Comparison of ENCODE assay signal across 8 cellular contexts in genomic region chr13:30607908-30608307, GRCh38. TPM values are rescaled to one million over a fixed set of nuclear protein-coding genes. Genes with fewer than 3 reads are reported as not detected.
A peak's percentile ranks its signal among the peaks of the same experiment; 100 is the strongest.
DNase-seq lines count a peak whose midpoint lies in the region; ATAC-seq and TF ChIP-seq lines count a peak whose summit lies in the region.

No MANE protein-coding gene starts in this region.

- peaks cover 0 to 12% (median 7%) of the 10 kb centered on the region in 4 donors for H3K4me1 ChIP-seq in esophagus muscularis mucosa

- H3K27me3 ChIP-seq in WERI-Rb-1 (ENCODE audit: insufficient read depth, low read depth, severe bottlenecking), result no peaks in the 10 kb centered on the region
- no peaks in the 10 kb centered on the region for H3K27me3 ChIP-seq in esophagus muscularis mucosa
- H3K27me3 ChIP-seq in dorsolateral prefrontal cortex, result no peaks in the 10 kb centered on the region

- no peaks in the 10 kb centered on the region for H3K9me3 ChIP-seq in WERI-Rb-1 (ENCODE audit: severe bottlenecking)
- no peaks in the 10 kb centered on the region for H3K9me3 ChIP-seq in esophagus muscularis mucosa

- TF ChIP-seq POLR2A in esophagus muscularis mucosa (IDR thresholded peaks at IDR 0.05; ENCODE audit: low read depth), result no peak

- DNase-seq in GM10248 (ENCODE audit: extremely low spot score), result peak; percentile 80
- DNase-seq in MV-4-11 (lab: John Stamatoyannopoulos, UW), result peak; percentile 22
- DNase-seq in activated T-cell treated with anti-CD3 and anti-CD28 coated beads, Interleukin-2, amount 50 U/mL, for 1 hour, result peak; percentile 41
- DNase-seq in stimulated activated CD4-positive, alpha-beta T cell treated with anti-CD3 and anti-CD28 coated beads, Interleukin-4, amount 100 ng/mL, for 1 hour, result peak; percentile 33
- no peak for DNase-seq in WERI-Rb-1
- no peak for DNase-seq in esophagus muscularis mucosa (ENCODE audit: extremely low spot score)
- DNase-seq in dorsolateral prefrontal cortex, result no peak

- H3K4me3 ChIP-seq in WERI-Rb-1 (ENCODE audit: low read depth, low read length), result no peak overlapping the region
- H3K4me3 ChIP-seq in esophagus muscularis mucosa, result no peak overlapping the region
- no peak overlapping the region for H3K4me3 ChIP-seq in dorsolateral prefrontal cortex

- no peak overlapping the region for H3K27ac ChIP-seq in WERI-Rb-1
- no peak overlapping the region for H3K27ac ChIP-seq in esophagus muscularis mucosa (replicated peaks in 1 of 4)
- H3K27ac ChIP-seq in dorsolateral prefrontal cortex, result no peak overlapping the region

- intact Hi-C loops in esophagus muscularis mucosa (cut with DNase I) (no loop called here), dorsolateral prefrontal cortex (cut with DNase I) (no loop called here)

- CTCF ChIA-PET in GM10248 (lab: Yijun Ruan, JAX), result interaction anchor here (1.1 to 1.7 kb wide), 3 partner anchors 10 to 17 kb away, joined by 3 to 11 read pairs (median 7); partner anchors contain the start of gene USPL1

- POLR2A ChIA-PET in GM10248 (lab: Yijun Ruan, JAX), result interaction anchor here (0.6 kb wide), 1 partner anchor 193 kb away, joined by 4 read pairs; no protein-coding TSS in a partner anchor

- peak; percentile 95 for ATAC-seq in GM21717 (IDR thresholded peaks at IDR 0.05; ENCODE audit: unreplicated experiment)

- TF ChIP-seq EP300 in esophagus muscularis mucosa (IDR thresholded peaks at IDR 0.05), result no peak

- H3K36me3 ChIP-seq in WERI-Rb-1 (no peaks in the 10 kb centered on the region), esophagus muscularis mucosa (no peaks in the 10 kb centered on the region)

- 70% methylated on average over 4 of the region's 4 CpGs for WGBS in esophagus muscularis mucosa

- no peak for TF ChIP-seq CTCF in GM10248 (IDR thresholded peaks at IDR 0.05; ENCODE audit: control extremely low read depth, extremely low read depth, low read depth, missing control alignments)
- no peak for TF ChIP-seq CTCF in WERI-Rb-1 (IDR thresholded peaks at IDR 0.05; ENCODE audit: low read depth, low read length)
- no peak for TF ChIP-seq CTCF in esophagus muscularis mucosa (IDR thresholded peaks at IDR 0.05)
- TF ChIP-seq CTCF in dorsolateral prefrontal cortex (IDR thresholded peaks at IDR 0.05 in 54 of 56, conservative IDR thresholded peaks at IDR 0.05 in 2 of 56; ENCODE audit: low read depth in 1 of 56, partially characterized antibody in 56 of 56), result no peak

RNA-seq across cellular contexts. Expression of gene USPL1, which starts 9.8 kb away (rescaled TPM):
- total RNA-seq in esophagus muscularis mucosa (10 to 100 TPM; 13.2 to 21.6 (median 19.4) TPM), dorsolateral prefrontal cortex (10 to 100 TPM; 14.6 to 43.5 (median 21.5) TPM)

Comparison
In these comparisons a context has a peak if more than half of its experiments do, and no peak if none do; other contexts are left out.
1. DNase-seq: peak in GM10248 (single experiment), MV-4-11 (single experiment), activated T-cell treated with anti-CD3 and anti-CD28 coated beads, Interleukin-2, amount 50 U/mL, for 1 hour (single experiment) and stimulated activated CD4-positive, alpha-beta T cell treated with anti-CD3 and anti-CD28 coated beads, Interleukin-4, amount 100 ng/mL, for 1 hour (single experiment); none in WERI-Rb-1 (single experiment), esophagus muscularis mucosa (single experiment) and dorsolateral prefrontal cortex (0 of 10).